In the genomic region with DNA sequence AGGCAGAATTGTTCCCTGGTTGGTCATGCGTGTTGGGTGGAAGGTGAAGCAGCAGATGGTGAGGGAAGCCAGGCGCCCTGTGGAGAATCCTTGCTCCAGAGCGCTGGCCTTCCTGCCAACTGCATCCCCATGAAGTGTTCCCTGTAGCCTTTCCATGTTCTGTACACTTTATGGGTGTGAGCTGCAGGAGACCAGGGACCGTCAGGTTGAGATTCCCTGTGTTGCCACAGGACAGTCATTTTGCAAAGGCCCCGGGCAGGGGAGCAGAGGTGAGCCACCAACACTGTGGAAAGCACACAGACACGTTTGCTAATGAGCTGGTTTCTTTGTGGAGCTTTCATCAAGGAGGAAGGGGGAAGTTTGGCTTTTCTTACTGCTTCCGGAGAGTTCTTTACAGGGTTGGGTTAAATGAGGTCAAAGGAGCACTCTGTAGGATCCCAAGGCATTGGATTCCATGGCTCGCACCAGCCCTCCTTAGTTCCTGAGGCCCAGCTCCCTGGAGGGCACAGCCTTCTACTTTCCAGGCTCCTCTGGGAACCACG, we compare ENCODE assay signal across 10 cellular contexts. TPM values are rescaled to one million over a fixed set of nuclear protein-coding genes. Genes with fewer than 3 reads are reported as not detected.
A peak's percentile ranks its signal among the peaks of the same experiment; 100 is the strongest.
DNase-seq lines count a peak whose midpoint lies in the region; ATAC-seq, FAIRE-seq and TF ChIP-seq lines count a peak whose summit lies in the region.
"Had no signal": no experiment of that assay in that cellular context is flagged by ENCODE, and none has a peak within 500 bp of the region (broad histone marks: within the 10 kb centered on the region; RNA-seq: fewer than 3 reads in every experiment).

No MANE protein-coding gene starts in this region.

- DNase-seq in Calu3: no peak
- no peak for DNase-seq in SK-N-MC (ENCODE audit: low read depth, low spot score)
- peak; percentile 37 for DNase-seq in foreskin melanocyte
- peak; percentile 21 for DNase-seq in osteoblast (ENCODE audit: insufficient read length, low spot score, missing footprints)
- no peak for DNase-seq in HTR-8/SVneo (ENCODE audit: insufficient read length, low spot score)
- no peak for DNase-seq in NK-92 treated with Interleukin-12 subunit alpha and Interleukin-12 subunit beta, amount 100 ng/mL, for 24 hours (lab: John Stamatoyannopoulos, UW)
- DNase-seq in stimulated activated CD4-positive, alpha-beta T cell treated with anti-CD3 and anti-CD28 coated beads, Interleukin-2, amount 100 ng/mL, for 48 hours: no peak
- DNase-seq: NCI-H82 had no signal

- H3K27me3 ChIP-seq in osteoblast (ENCODE audit: insufficient read depth, low read length): no peaks in the 10 kb centered on the region

- H3K27ac Mint-ChIP-seq in Calu3 (ENCODE audit: unreplicated experiment): peak overlapping the region; percentile 5
- H3K27ac Mint-ChIP-seq: memory B cell had no signal

- H3K36me3 Mint-ChIP-seq in Calu3 (ENCODE audit: insufficient read depth, unreplicated experiment): peaks cover 18% of the 10 kb centered on the region

- CTCF ChIA-PET in Calu3 (lab: Charles Lee): no interaction called here

- FAIRE-seq in HTR-8/SVneo (lab: Jason Lieb, UNC): no peak

- H3K27ac ChIP-seq in SK-N-MC (peak overlapping the region; percentile 84), osteoblast (ENCODE audit: low read depth, low read length) (no peak overlapping the region)

- H3K9me3 ChIP-seq in SK-N-MC (ENCODE audit: low read depth, low read length) (no peaks in the 10 kb centered on the region), osteoblast (ENCODE audit: low read depth, low read length) (no peaks in the 10 kb centered on the region)

- TF ChIP-seq CTCF in Calu3 (IDR thresholded peaks at IDR 0.05; ENCODE audit: unreplicated experiment) (no peak), osteoblast (IDR thresholded peaks at IDR 0.05; ENCODE audit: extremely low read depth, low read depth, low read length) (no peak)

- no peak overlapping the region for H3K9ac ChIP-seq in SK-N-MC (ENCODE audit: insufficient read length)

- intact Hi-C loops in Calu3 (cut with micrococcal nuclease; ENCODE audit: unreplicated experiment): no loop called here

- H3K36me3 ChIP-seq in SK-N-MC (ENCODE audit: insufficient read depth, low read length) (no peaks in the 10 kb centered on the region; the same call in 1 of the 2 replicates), osteoblast (ENCODE audit: insufficient read depth, low read length) (no peaks in the 10 kb centered on the region)

- peaks cover 4% of the 10 kb centered on the region for H3K4me1 ChIP-seq in osteoblast (ENCODE audit: insufficient read depth, low read length)

- no TSS peak for BruUV-seq in Calu3 (replicated peaks; lab: Mats Ljungman, UMichigan)

- H3K4me3 Mint-ChIP-seq in Calu3 (ENCODE audit: low read depth, unreplicated experiment): no peak overlapping the region
- H3K4me3 Mint-ChIP-seq: memory B cell had no signal

- H3K4me3 ChIP-seq in SK-N-MC (peak overlapping the region; percentile 33), osteoblast (ENCODE audit: insufficient read depth, low read length) (no peak overlapping the region)

- peaks cover 46% of the 10 kb centered on the region for H3K4me1 Mint-ChIP-seq in Calu3 (ENCODE audit: low read depth, unreplicated experiment)

- H2AFZ ChIP-seq in osteoblast (ENCODE audit: low read length): no peak overlapping the region

- H3K27me3 Mint-ChIP-seq in Calu3 (ENCODE audit: unreplicated experiment): no peaks in the 10 kb centered on the region
- H3K27me3 Mint-ChIP-seq: memory B cell had no signal

- H3K4me2 ChIP-seq in osteoblast (ENCODE audit: insufficient read depth, low read length): no peak overlapping the region

- H3K9me3 Mint-ChIP-seq in Calu3 (ENCODE audit: low read depth, unreplicated experiment): no peaks in the 10 kb centered on the region
- H3K9me3 Mint-ChIP-seq: memory B cell had no signal

- H4K20me1 ChIP-seq in osteoblast (ENCODE audit: insufficient read depth, low read length): peaks cover 28% of the 10 kb centered on the region

- peaks cover 76% of the 10 kb centered on the region for H3K79me2 ChIP-seq in osteoblast (ENCODE audit: insufficient read depth, low read length)

- ATAC-seq in GM18502 (IDR thresholded peaks at IDR 0.05; ENCODE audit: poor library complexity, unreplicated experiment): no peak

RNA-seq across cellular contexts. Expression of gene TSPAN14, which starts 32.1 kb away (rescaled TPM):
- total RNA-seq in Calu3 (2022) (98.6 and 116 TPM in 2 replicates), osteoblast (19.2 and 23.9 TPM in 2 replicates)

RNA-seq across cellular contexts. Expression of gene SH2D4B, which starts 51.5 kb away (rescaled TPM):
- 0.24 TPM in 1 of 2 replicates, not detected in the other for total RNA-seq in Calu3 (2022)
- under 0.01 TPM in 1 of 2 replicates, not detected in the other for total RNA-seq in osteoblast

Comparison
In these comparisons a context has a peak if more than half of its experiments do, and no peak if none do; other contexts are left out.
1. DNase-seq: peak in foreskin melanocyte (single experiment) and osteoblast (single experiment); none in Calu3 (single experiment), SK-N-MC (single experiment), HTR-8/SVneo (single experiment), NK-92 treated with Interleukin-12 subunit alpha and Interleukin-12 subunit beta, amount 100 ng/mL, for 24 hours (single experiment) and stimulated activated CD4-positive, alpha-beta T cell treated with anti-CD3 and anti-CD28 coated beads, Interleukin-2, amount 100 ng/mL, for 48 hours (0 of 2).